ENCODE assay signal across 16 cellular contexts in genomic region chr4:140070369-140070768, GRCh38.
DNase-seq lines count a peak whose midpoint lies in the region; ATAC-seq and TF ChIP-seq lines count a peak whose summit lies in the region.
"Had no signal": no experiment of that assay in that cellular context is flagged by ENCODE, and none has a peak within 500 bp of the region (broad histone marks: within the 10 kb centered on the region; RNA-seq: fewer than 3 reads in every experiment).

No MANE protein-coding gene starts in this region.

- H3K9me3 ChIP-seq in neutrophil = no peaks in the 10 kb centered on the region
- H3K9me3 ChIP-seq: body of pancreas, left ventricle myocardium inferior had no signal

- POLR2A ChIA-PET in activated CD8-positive, alpha-beta T cell treated with anti-CD3 and anti-CD28 coated beads for 36 hours (lab: Charles Lee) = interaction anchor here (0.8 to 4.0 kb wide), 6 partner anchors 9 to 82 kb away, joined by 3 to 25 read pairs (median 3); partner anchors contain the start of gene MAML3

- peak overlapping the region; percentile 79 for H3K27ac Mint-ChIP-seq in activated CD8-positive, alpha-beta T cell treated with anti-CD3 and anti-CD28 coated beads for 36 hours

- DNase-seq in activated CD4-positive, CD25-positive, alpha-beta regulatory T cell treated with anti-CD3 and anti-CD28 coated beads, Interleukin-2, amount 50 U/mL, for 72 hours = no peak
- DNase-seq in activated CD8-positive, alpha-beta T cell treated with anti-CD3 and anti-CD28 coated beads for 36 hours = no peak
- DNase-seq in 8988T (no peak), C1 segment of cervical spinal cord (lab: John Stamatoyannopoulos, UW) (no peak)
- DNase-seq: body of pancreas, DMS53, Kasumi-1, left ventricle myocardium inferior, NCI-H2171, nucleus accumbens, small intestine, trophoblast cell had no signal

- H3K36me3 Mint-ChIP-seq in activated CD8-positive, alpha-beta T cell treated with anti-CD3 and anti-CD28 coated beads for 36 hours (ENCODE audit: low read depth) = no peaks in the 10 kb centered on the region

- H3K27me3 Mint-ChIP-seq in activated CD8-positive, alpha-beta T cell treated with anti-CD3 and anti-CD28 coated beads for 36 hours = peaks cover 26% of the 10 kb centered on the region

- H3K36me3 ChIP-seq in neutrophil = no peaks in the 10 kb centered on the region
- H3K36me3 ChIP-seq: left ventricle myocardium inferior had no signal

- H3K4me1 ChIP-seq in neutrophil (ENCODE audit: control insufficient read depth in 1 of 2, insufficient read depth in 1 of 2, low read depth in 1 of 2, low read length in 1 of 2) = peaks cover 19 to 23% of the 10 kb centered on the region in 2 experiments

- TF ChIP-seq CTCF in activated CD8-positive, alpha-beta T cell treated with anti-CD3 and anti-CD28 coated beads for 36 hours (IDR thresholded peaks at IDR 0.05) = no peak
- no peak for TF ChIP-seq CTCF in neutrophil (IDR thresholded peaks at IDR 0.05)

- H3K4me1 Mint-ChIP-seq in activated CD8-positive, alpha-beta T cell treated with anti-CD3 and anti-CD28 coated beads for 36 hours (ENCODE audit: low read depth) = peaks cover 37% of the 10 kb centered on the region

- CTCF ChIA-PET in activated CD8-positive, alpha-beta T cell treated with anti-CD3 and anti-CD28 coated beads for 36 hours (lab: Charles Lee) = interaction anchor here (0.8 to 1.7 kb wide), 12 partner anchors 10 to 336 kb away, joined by 3 to 9 read pairs (median 3); no protein-coding TSS in a partner anchor

- peak overlapping the region; percentile 43 for H3K27ac ChIP-seq in neutrophil
- H3K27ac ChIP-seq: body of pancreas had no signal

- no peak overlapping the region for H3K4me3 ChIP-seq in neutrophil (ENCODE audit: low read depth in 1 of 2, low read length in 1 of 2)
- H3K4me3 ChIP-seq: body of pancreas, left ventricle myocardium inferior had no signal

- H3K27me3 ChIP-seq in neutrophil = no peaks in the 10 kb centered on the region
- H3K27me3 ChIP-seq: body of pancreas had no signal

- ATAC-seq in activated CD4-positive, CD25-positive, alpha-beta regulatory T cell treated with anti-CD3 and anti-CD28 coated beads, Interleukin-2, amount 50 U/mL, for 24 hours = peak; percentile 58 to 62
- ATAC-seq in HG02798 (IDR thresholded peaks at IDR 0.05; ENCODE audit: poor library complexity, unreplicated experiment) (peak; percentile 39), GM18502 (IDR thresholded peaks at IDR 0.05; ENCODE audit: poor library complexity, unreplicated experiment) (no peak)
- peak; percentile 52 for ATAC-seq in activated CD8-positive, alpha-beta T cell treated with anti-CD3 and anti-CD28 coated beads for 36 hours
- ATAC-seq: body of pancreas had no signal

- peaks cover 4% of the 10 kb centered on the region for H3K9me3 Mint-ChIP-seq in activated CD8-positive, alpha-beta T cell treated with anti-CD3 and anti-CD28 coated beads for 36 hours

- intact Hi-C loops in activated CD8-positive, alpha-beta T cell treated with anti-CD3 and anti-CD28 coated beads for 36 hours (cut with micrococcal nuclease) = loop anchor here (5.0 kb wide), 2 partner anchors 47 to 82 kb away; partner anchors contain the start of gene MAML3

- H3K4me3 Mint-ChIP-seq in activated CD8-positive, alpha-beta T cell treated with anti-CD3 and anti-CD28 coated beads for 36 hours = peak overlapping the region; percentile 63
